Comparison of ENCODE assay signal across 8 cellular contexts in genomic region chr5:107388111-107388861, GRCh38.
DNase-seq lines count a peak whose midpoint lies in the region; ATAC-seq and TF ChIP-seq lines count a peak whose summit lies in the region.

No MANE protein-coding gene starts in this region.

- no peaks in the 10 kb centered on the region for H3K9me3 ChIP-seq in A673 (ENCODE audit: low read depth, low read length, poor library complexity, severe bottlenecking)
- H3K9me3 ChIP-seq in Panc1 (ENCODE audit: control insufficient read depth, insufficient read depth, low read depth, low read length), result no peaks in the 10 kb centered on the region

- H3K4me3 ChIP-seq in A673 (ENCODE audit: low read depth, low read length, poor library complexity, severe bottlenecking), result no peak overlapping the region
- peak overlapping the region in 1 of 2 experiments; percentile 23; a peak in 2 of 4 replicates for H3K4me3 ChIP-seq in Panc1 (ENCODE audit: low read depth in 2 of 2, low read length in 2 of 2)
- H3K4me3 ChIP-seq in fibroblast of mammary gland (ENCODE audit: control insufficient read depth, low read depth, low read length), result no peak overlapping the region

- BruUV-seq in A673 (replicated peaks; lab: Mats Ljungman, UMichigan) (no TSS peak), Panc1 (replicated peaks; lab: Mats Ljungman, UMichigan) (no TSS peak)

- ATAC-seq in GM18511 (IDR thresholded peaks at IDR 0.05; ENCODE audit: unreplicated experiment) (peak; percentile 48), HG03060 (IDR thresholded peaks at IDR 0.05; ENCODE audit: low read depth, unreplicated experiment) (peak; percentile 25), Panc1 (peak; percentile 67)
- ATAC-seq in stimulated activated naive CD8-positive, alpha-beta T cell treated with anti-CD3 and anti-CD28 coated beads, Interleukin-15, Interleukin-2, amounts not matched to agents 100 U/mL and 50 U/mL, for 24 hours, result peak; percentile 64

- TF ChIP-seq CTCF in A673 (conservative IDR thresholded peaks at IDR 0.05; ENCODE audit: low read depth, low read length) (no peak), Panc1 (IDR thresholded peaks at IDR 0.05) (no peak), fibroblast of mammary gland (conservative IDR thresholded peaks at IDR 0.05; ENCODE audit: control insufficient read depth, insufficient read depth, low read depth, low read length) (no peak)

- H3K4me1 ChIP-seq in A673 (ENCODE audit: insufficient read depth, low read length, poor library complexity, severe bottlenecking) (peaks cover 27% of the 10 kb centered on the region), Panc1 (ENCODE audit: control insufficient read depth, insufficient read depth, low read length) (peaks cover 28% of the 10 kb centered on the region)

- H3K27me3 ChIP-seq in A673 (replicated peaks; ENCODE audit: insufficient read depth, low read depth, low read length, poor library complexity), result no peaks in the 10 kb centered on the region
- no peaks in the 10 kb centered on the region for H3K27me3 ChIP-seq in Panc1 (ENCODE audit: control insufficient read depth, insufficient read depth, low read length)

- intact Hi-C loops in A673 (cut with micrococcal nuclease; ENCODE audit: unreplicated experiment) (loop anchor here (5.0 to 10.0 kb wide), 3 partner anchors 84 to 284 kb away; partner anchors contain the start of gene EFNA5), Panc1 (cut with micrococcal nuclease; ENCODE audit: unreplicated experiment) (no loop called here)

- POLR2A ChIA-PET in A673 (lab: Charles Lee; ENCODE audit: low non-redundant PET) (no interaction called here), Panc1 (lab: Charles Lee) (no interaction called here)

- DNase-seq in A673 (ENCODE audit: low spot score), result peak; percentile 80
- peak; percentile 65 for DNase-seq in Panc1 (ENCODE audit: low read depth, low spot score)
- peak; percentile 96 for DNase-seq in fibroblast of mammary gland (ENCODE audit: low read depth)
- DNase-seq in stimulated activated naive CD8-positive, alpha-beta T cell treated with anti-CD3 and anti-CD28 coated beads, Interleukin-15, Interleukin-2, amounts not matched to agents 100 U/mL and 50 U/mL, for 24 hours, result no peak
- no peak for DNase-seq in NCI-H1048 (lab: John Stamatoyannopoulos, UW)
- no peak for DNase-seq in NCI-H146 treated with DMSO at 0.1 percent for 48 hours (lab: John Stamatoyannopoulos, UW; ENCODE audit: unreplicated experiment)

- CTCF ChIA-PET in A673 (lab: Charles Lee), result interaction anchor here (0.6 kb wide), 1 partner anchor 51 kb away, joined by 4 read pairs; no protein-coding TSS in a partner anchor
- CTCF ChIA-PET in Panc1 (lab: Charles Lee), result no interaction called here

- in situ Hi-C loops in Panc1 (cut with HindIII; ENCODE audit: low pct_unique_long_range_greater_than_20kb, low sequenced_read_pairs), result no loop called here

- H3K27ac ChIP-seq in A673 (ENCODE audit: low read depth, low read length, poor library complexity, severe bottlenecking) (no peak overlapping the region), Panc1 (ENCODE audit: low read length) (peak overlapping the region; percentile 72)

- no peaks in the 10 kb centered on the region for H3K36me3 ChIP-seq in A673 (ENCODE audit: insufficient read depth, low read length, poor library complexity, severe bottlenecking)
- no peaks in the 10 kb centered on the region for H3K36me3 ChIP-seq in Panc1 (ENCODE audit: control insufficient read depth, insufficient read depth, low read length)

Comparison
In these comparisons a context has a peak if more than half of its experiments do, and no peak if none do; other contexts are left out.
1. DNase-seq: peak in A673 (single experiment), Panc1 (single experiment) and fibroblast of mammary gland (single experiment); none in stimulated activated naive CD8-positive, alpha-beta T cell treated with anti-CD3 and anti-CD28 coated beads, Interleukin-15, Interleukin-2, amounts not matched to agents 100 U/mL and 50 U/mL, for 24 hours (single experiment), NCI-H1048 (single experiment) and NCI-H146 treated with DMSO at 0.1 percent for 48 hours (single experiment).
2. Peak in every context shown above with its lines, with median percentiles within 50 percentile points of each other: ATAC-seq.